In the genomic region with DNA sequence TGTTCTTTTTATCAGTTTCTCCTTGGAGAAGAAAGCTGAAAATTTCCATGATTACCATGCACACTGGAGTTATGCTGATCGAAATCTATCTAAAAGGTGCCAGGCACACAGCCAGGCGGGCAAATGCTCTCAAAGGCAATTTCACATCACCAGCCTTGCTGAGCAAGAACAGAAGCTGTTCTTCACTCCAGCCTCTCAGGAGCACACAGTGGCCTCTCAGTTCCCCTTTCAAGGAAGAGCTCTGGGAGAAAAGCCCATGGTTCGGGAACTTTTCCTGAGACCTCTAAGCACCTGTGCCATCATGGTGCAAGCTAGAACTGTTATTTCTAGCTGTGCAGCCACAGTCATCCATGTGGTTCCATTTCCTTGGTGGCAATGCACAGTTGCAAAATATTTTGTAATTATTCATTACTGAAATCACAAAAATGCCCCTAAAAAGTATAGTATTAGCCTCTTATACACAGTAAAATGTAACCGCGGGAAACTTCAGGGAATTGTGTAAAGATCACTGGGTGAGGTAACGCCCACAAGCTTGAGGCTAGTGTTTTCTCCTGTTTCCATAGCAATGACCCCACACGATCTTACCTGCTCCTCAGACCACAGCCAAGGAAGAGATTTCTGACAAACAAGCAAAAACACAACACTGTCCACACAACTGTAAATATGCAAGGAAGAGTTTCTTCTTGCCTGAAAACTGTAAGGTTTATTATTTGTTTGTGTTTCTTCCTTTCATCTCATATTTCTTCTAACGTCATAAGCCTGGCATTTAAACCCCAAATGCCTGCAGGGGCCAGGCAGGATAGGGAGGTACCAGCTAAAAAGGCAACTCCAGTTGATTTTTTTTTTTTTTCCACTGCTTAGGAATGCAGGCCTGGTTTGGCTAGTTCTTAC, we compare ENCODE assay signal across 1 cellular context.
A peak's percentile ranks its signal among the peaks of the same experiment; 100 is the strongest.
TF ChIP-seq lines count a peak whose summit lies in the region.

No MANE protein-coding gene starts in this region.

TF ChIP-seq in GM12878, 131 proteins besides CTCF, POLR2A, EP300 and RAD21 (continued from another document and continues in another):
- TF ChIP-seq HDGF (IDR thresholded peaks at IDR 0.05) (no peak), BMI1 (IDR thresholded peaks at IDR 0.05; ENCODE audit: borderline replicate concordance) (peak; percentile 85), RUNX3 (IDR thresholded peaks at IDR 0.05; ENCODE audit: low read length) (peak; percentile 31; the same call in 1 of the 2 replicates), WRNIP1 (IDR thresholded peaks at IDR 0.05; ENCODE audit: borderline replicate concordance, low read depth, low read length) (no peak), MEF2B (IDR thresholded peaks at IDR 0.05; ENCODE audit: partially characterized antibody, poor library complexity, severe bottlenecking) (no peak), NFIC (IDR thresholded peaks at IDR 0.05; ENCODE audit: low read depth, low read length) (peak; percentile 20; the same call in 1 of the 2 replicates), IKZF2 (IDR thresholded peaks at IDR 0.05) (peak; percentile 83 to 86), TARDBP (IDR thresholded peaks at IDR 0.05; ENCODE audit: borderline replicate concordance) (no peak), CHD2 (IDR thresholded peaks at IDR 0.05; ENCODE audit: borderline replicate concordance, low read depth, low read length) (no peak), RB1 (IDR thresholded peaks at IDR 0.05; ENCODE audit: borderline replicate concordance) (no peak), ZBTB4 (CRISPR knock-in tag; IDR thresholded peaks at IDR 0.05) (no peak), NR2C2 (IDR thresholded peaks at IDR 0.05; ENCODE audit: borderline replicate concordance, control insufficient read depth, insufficient read length, low read depth) (no peak), GATAD2B (conservative IDR thresholded peaks at IDR 0.05; ENCODE audit: low read depth) (peak; percentile 61; the same call in 1 of the 2 replicates), ZNF384 (IDR thresholded peaks at IDR 0.05; ENCODE audit: borderline replicate concordance, low read depth, low read length) (no peak), MXI1 (IDR thresholded peaks at IDR 0.05; ENCODE audit: low read depth, low read length) (no peak; the same call in none of the 2 replicates), E2F8 (IDR thresholded peaks at IDR 0.05; ENCODE audit: low read depth, partially characterized antibody) (no peak), KAT2A (conservative IDR thresholded peaks at IDR 0.05; ENCODE audit: control insufficient read depth, low read depth, low read length) (no peak), CHD1 (IDR thresholded peaks at IDR 0.05; ENCODE audit: low read depth, low read length) (no peak), DPF2 (IDR thresholded peaks at IDR 0.05) (peak; percentile 79), ATF7 (IDR thresholded peaks at IDR 0.05; ENCODE audit: low read depth) (peak; percentile 34; the same call in 1 of the 2 replicates), SKIL (IDR thresholded peaks at IDR 0.05; ENCODE audit: low read depth, poor library complexity, severe bottlenecking) (peak; percentile 27), CHD4 (IDR thresholded peaks at IDR 0.05) (no peak)
- TF ChIP-seq, protein P1, sequence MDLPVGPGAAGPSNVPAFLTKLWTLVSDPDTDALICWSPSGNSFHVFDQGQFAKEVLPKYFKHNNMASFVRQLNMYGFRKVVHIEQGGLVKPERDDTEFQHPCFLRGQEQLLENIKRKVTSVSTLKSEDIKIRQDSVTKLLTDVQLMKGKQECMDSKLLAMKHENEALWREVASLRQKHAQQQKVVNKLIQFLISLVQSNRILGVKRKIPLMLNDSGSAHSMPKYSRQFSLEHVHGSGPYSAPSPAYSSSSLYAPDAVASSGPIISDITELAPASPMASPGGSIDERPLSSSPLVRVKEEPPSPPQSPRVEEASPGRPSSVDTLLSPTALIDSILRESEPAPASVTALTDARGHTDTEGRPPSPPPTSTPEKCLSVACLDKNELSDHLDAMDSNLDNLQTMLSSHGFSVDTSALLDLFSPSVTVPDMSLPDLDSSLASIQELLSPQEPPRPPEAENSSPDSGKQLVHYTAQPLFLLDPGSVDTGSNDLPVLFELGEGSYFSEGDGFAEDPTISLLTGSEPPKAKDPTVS (IDR thresholded peaks at IDR 0.05; ENCODE audit: low read depth, low read length): no peak
- TF ChIP-seq, protein P2, sequence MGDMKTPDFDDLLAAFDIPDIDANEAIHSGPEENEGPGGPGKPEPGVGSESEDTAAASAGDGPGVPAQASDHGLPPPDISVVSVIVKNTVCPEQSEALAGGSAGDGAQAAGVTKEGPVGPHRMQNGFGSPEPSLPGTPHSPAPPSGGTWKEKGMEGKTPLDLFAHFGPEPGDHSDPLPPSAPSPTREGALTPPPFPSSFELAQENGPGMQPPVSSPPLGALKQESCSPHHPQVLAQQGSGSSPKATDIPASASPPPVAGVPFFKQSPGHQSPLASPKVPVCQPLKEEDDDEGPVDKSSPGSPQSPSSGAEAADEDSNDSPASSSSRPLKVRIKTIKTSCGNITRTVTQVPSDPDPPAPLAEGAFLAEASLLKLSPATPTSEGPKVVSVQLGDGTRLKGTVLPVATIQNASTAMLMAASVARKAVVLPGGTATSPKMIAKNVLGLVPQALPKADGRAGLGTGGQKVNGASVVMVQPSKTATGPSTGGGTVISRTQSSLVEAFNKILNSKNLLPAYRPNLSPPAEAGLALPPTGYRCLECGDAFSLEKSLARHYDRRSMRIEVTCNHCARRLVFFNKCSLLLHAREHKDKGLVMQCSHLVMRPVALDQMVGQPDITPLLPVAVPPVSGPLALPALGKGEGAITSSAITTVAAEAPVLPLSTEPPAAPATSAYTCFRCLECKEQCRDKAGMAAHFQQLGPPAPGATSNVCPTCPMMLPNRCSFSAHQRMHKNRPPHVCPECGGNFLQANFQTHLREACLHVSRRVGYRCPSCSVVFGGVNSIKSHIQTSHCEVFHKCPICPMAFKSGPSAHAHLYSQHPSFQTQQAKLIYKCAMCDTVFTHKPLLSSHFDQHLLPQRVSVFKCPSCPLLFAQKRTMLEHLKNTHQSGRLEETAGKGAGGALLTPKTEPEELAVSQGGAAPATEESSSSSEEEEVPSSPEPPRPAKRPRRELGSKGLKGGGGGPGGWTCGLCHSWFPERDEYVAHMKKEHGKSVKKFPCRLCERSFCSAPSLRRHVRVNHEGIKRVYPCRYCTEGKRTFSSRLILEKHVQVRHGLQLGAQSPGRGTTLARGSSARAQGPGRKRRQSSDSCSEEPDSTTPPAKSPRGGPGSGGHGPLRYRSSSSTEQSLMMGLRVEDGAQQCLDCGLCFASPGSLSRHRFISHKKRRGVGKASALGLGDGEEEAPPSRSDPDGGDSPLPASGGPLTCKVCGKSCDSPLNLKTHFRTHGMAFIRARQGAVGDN (IDR thresholded peaks at IDR 0.05): no peak
- TF ChIP-seq, protein P3, sequence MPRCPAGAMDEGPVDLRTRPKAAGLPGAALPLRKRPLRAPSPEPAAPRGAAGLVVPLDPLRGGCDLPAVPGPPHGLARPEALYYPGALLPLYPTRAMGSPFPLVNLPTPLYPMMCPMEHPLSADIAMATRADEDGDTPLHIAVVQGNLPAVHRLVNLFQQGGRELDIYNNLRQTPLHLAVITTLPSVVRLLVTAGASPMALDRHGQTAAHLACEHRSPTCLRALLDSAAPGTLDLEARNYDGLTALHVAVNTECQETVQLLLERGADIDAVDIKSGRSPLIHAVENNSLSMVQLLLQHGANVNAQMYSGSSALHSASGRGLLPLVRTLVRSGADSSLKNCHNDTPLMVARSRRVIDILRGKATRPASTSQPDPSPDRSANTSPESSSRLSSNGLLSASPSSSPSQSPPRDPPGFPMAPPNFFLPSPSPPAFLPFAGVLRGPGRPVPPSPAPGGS (IDR thresholded peaks at IDR 0.05; ENCODE audit: borderline replicate concordance, insufficient read depth, low read depth, low read length, poor library complexity, severe bottlenecking): no peak
- TF ChIP-seq, protein P4, sequence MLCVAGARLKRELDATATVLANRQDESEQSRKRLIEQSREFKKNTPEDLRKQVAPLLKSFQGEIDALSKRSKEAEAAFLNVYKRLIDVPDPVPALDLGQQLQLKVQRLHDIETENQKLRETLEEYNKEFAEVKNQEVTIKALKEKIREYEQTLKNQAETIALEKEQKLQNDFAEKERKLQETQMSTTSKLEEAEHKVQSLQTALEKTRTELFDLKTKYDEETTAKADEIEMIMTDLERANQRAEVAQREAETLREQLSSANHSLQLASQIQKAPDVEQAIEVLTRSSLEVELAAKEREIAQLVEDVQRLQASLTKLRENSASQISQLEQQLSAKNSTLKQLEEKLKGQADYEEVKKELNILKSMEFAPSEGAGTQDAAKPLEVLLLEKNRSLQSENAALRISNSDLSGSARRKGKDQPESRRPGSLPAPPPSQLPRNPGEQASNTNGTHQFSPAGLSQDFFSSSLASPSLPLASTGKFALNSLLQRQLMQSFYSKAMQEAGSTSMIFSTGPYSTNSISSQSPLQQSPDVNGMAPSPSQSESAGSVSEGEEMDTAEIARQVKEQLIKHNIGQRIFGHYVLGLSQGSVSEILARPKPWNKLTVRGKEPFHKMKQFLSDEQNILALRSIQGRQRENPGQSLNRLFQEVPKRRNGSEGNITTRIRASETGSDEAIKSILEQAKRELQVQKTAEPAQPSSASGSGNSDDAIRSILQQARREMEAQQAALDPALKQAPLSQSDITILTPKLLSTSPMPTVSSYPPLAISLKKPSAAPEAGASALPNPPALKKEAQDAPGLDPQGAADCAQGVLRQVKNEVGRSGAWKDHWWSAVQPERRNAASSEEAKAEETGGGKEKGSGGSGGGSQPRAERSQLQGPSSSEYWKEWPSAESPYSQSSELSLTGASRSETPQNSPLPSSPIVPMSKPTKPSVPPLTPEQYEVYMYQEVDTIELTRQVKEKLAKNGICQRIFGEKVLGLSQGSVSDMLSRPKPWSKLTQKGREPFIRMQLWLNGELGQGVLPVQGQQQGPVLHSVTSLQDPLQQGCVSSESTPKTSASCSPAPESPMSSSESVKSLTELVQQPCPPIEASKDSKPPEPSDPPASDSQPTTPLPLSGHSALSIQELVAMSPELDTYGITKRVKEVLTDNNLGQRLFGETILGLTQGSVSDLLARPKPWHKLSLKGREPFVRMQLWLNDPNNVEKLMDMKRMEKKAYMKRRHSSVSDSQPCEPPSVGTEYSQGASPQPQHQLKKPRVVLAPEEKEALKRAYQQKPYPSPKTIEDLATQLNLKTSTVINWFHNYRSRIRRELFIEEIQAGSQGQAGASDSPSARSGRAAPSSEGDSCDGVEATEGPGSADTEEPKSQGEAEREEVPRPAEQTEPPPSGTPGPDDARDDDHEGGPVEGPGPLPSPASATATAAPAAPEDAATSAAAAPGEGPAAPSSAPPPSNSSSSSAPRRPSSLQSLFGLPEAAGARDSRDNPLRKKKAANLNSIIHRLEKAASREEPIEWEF (IDR thresholded peaks at IDR 0.05; ENCODE audit: insufficient replicate concordance, low read depth, low read length): no peak
- TF ChIP-seq, protein P5, sequence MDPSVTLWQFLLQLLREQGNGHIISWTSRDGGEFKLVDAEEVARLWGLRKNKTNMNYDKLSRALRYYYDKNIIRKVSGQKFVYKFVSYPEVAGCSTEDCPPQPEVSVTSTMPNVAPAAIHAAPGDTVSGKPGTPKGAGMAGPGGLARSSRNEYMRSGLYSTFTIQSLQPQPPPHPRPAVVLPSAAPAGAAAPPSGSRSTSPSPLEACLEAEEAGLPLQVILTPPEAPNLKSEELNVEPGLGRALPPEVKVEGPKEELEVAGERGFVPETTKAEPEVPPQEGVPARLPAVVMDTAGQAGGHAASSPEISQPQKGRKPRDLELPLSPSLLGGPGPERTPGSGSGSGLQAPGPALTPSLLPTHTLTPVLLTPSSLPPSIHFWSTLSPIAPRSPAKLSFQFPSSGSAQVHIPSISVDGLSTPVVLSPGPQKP (IDR thresholded peaks at IDR 0.05; ENCODE audit: low read depth, low read length): no peak
